In genomic region chr2:23009545-23010149, GRCh38 we compare ENCODE assay signal across 13 cellular contexts.
DNase-seq lines count a peak whose midpoint lies in the region; ATAC-seq and TF ChIP-seq lines count a peak whose summit lies in the region.
"Had no signal": no experiment of that assay in that cellular context is flagged by ENCODE, and none has a peak within 500 bp of the region (broad histone marks: within the 10 kb centered on the region; RNA-seq: fewer than 3 reads in every experiment).

No MANE protein-coding gene starts in this region.

- TF ChIP-seq EP300 in tibial nerve (IDR thresholded peaks at IDR 0.05): peak in 1 of 2 donors; percentile 9

- H3K27me3 ChIP-seq in left lung: no peaks in the 10 kb centered on the region
- H3K27me3 ChIP-seq in tibial nerve: no peaks in the 10 kb centered on the region
- no peaks in the 10 kb centered on the region for H3K27me3 ChIP-seq in tibial artery

- H3K9me3 ChIP-seq in left lung (no peaks in the 10 kb centered on the region), tibial nerve (no peaks in the 10 kb centered on the region), tibial artery (no peaks in the 10 kb centered on the region)

- peak; percentile 51 for ATAC-seq in left lung

- no peak for TF ChIP-seq POLR2A in tibial nerve (IDR thresholded peaks at IDR 0.05)

- H3K27ac ChIP-seq in left lung (no peak overlapping the region), tibial nerve (peak overlapping the region in 1 of 4 donors; percentile 8), tibial artery (no peak overlapping the region)
- H3K27ac ChIP-seq: RWPE1 had no signal

- 47 to 49% methylated on average over 6 to 7 of the region's 7 CpGs for WGBS in tibial nerve, 2 donors

- H3K4me1 ChIP-seq in left lung: no peaks in the 10 kb centered on the region
- peaks cover 0 to 17% (median 0%) of the 10 kb centered on the region in 4 donors for H3K4me1 ChIP-seq in tibial nerve
- H3K4me1 ChIP-seq in tibial artery: peaks cover 0 to 10% (median 1%) of the 10 kb centered on the region in 4 donors

- H3K4me3 ChIP-seq in left lung (no peak overlapping the region), tibial nerve (no peak overlapping the region), tibial artery (no peak overlapping the region)

- TF ChIP-seq CTCF in left lung (IDR thresholded peaks at IDR 0.05) (no peak), tibial nerve (IDR thresholded peaks at IDR 0.05) (no peak), tibial artery (IDR thresholded peaks at IDR 0.05) (no peak)

- intact Hi-C loops in left lung (cut with DNase I) (no loop called here), tibial artery (cut with DNase I; ENCODE audit: low total_unique reads) (no loop called here)

- no peaks in the 10 kb centered on the region for H3K36me3 ChIP-seq in left lung
- no peaks in the 10 kb centered on the region for H3K36me3 ChIP-seq in tibial nerve
- H3K36me3 ChIP-seq in tibial artery: no peaks in the 10 kb centered on the region

- DNase-seq in NCI-H1694 treated with DMSO at 0.1 percent for 48 hours (lab: John Stamatoyannopoulos, UW) (peak; percentile 5), NCI-H1694 (lab: John Stamatoyannopoulos, UW) (no peak), cerebellum (ENCODE audit: low spot score) (peak; percentile 74), left lung (no peak), tibial nerve (ENCODE audit: low spot score in 2 of 2) (peak; percentile 29 to 61), tibial artery (no peak), SKM-1 (lab: John Stamatoyannopoulos, UW; ENCODE audit: unreplicated experiment) (no peak), NCI-H1930 (lab: John Stamatoyannopoulos, UW) (no peak)
- DNase-seq: 8988T; activated T-cell treated with anti-CD3 and anti-CD28 coated beads, Interleukin-2, amount 50 U/mL, for 48 hours; glutamatergic neuron; NCI-H187 treated with DMSO at 0.1 percent for 48 hours had no signal

Comparison
In these comparisons a context has a peak if more than half of its experiments do, and no peak if none do; other contexts are left out.
1. DNase-seq: peak in NCI-H1694 treated with DMSO at 0.1 percent for 48 hours (single experiment), cerebellum (single experiment) and tibial nerve (2 of 2); none in NCI-H1694 (single experiment), left lung (0 of 2), tibial artery (0 of 2), SKM-1 (single experiment) and NCI-H1930 (0 of 2).